1 cellular context compared by ENCODE assay signal in the genomic region with DNA sequence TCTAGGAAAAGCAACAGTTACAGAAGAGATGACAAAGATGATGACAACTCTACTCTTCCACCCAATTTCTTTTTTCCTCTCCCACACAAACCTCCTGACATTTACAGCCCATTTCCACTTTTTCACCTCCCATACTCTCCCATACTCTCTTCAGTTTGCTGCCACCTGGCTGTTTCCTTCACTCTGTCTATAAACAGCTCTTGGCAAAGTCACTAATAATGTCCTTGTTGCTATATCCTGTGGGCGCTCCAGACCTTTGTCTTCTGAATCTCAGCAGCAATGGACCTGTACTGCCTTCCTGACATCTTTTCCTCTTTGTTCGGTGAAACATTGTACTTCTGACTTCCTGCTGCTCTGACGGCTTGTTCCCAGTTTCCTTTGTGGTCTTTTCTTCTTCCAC.
TF ChIP-seq lines count a peak whose summit lies in the region.

No MANE protein-coding gene starts in this region.

TF ChIP-seq in GM12878, 131 proteins besides CTCF, POLR2A, EP300 and RAD21:
- TF ChIP-seq, protein P1, sequence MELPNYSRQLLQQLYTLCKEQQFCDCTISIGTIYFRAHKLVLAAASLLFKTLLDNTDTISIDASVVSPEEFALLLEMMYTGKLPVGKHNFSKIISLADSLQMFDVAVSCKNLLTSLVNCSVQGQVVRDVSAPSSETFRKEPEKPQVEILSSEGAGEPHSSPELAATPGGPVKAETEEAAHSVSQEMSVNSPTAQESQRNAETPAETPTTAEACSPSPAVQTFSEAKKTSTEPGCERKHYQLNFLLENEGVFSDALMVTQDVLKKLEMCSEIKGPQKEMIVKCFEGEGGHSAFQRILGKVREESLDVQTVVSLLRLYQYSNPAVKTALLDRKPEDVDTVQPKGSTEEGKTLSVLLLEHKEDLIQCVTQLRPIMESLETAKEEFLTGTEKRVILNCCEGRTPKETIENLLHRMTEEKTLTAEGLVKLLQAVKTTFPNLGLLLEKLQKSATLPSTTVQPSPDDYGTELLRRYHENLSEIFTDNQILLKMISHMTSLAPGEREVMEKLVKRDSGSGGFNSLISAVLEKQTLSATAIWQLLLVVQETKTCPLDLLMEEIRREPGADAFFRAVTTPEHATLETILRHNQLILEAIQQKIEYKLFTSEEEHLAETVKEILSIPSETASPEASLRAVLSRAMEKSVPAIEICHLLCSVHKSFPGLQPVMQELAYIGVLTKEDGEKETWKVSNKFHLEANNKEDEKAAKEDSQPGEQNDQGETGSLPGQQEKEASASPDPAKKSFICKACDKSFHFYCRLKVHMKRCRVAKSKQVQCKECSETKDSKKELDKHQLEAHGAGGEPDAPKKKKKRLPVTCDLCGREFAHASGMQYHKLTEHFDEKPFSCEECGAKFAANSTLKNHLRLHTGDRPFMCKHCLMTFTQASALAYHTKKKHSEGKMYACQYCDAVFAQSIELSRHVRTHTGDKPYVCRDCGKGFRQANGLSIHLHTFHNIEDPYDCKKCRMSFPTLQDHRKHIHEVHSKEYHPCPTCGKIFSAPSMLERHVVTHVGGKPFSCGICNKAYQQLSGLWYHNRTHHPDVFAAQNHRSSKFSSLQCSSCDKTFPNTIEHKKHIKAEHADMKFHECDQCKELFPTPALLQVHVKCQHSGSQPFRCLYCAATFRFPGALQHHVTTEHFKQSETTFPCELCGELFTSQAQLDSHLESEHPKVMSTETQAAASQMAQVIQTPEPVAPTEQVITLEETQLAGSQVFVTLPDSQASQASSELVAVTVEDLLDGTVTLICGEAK (IDR thresholded peaks at IDR 0.05; ENCODE audit: borderline replicate concordance), result no peak
- TF ChIP-seq SMARCA5 (IDR thresholded peaks at IDR 0.05), result no peak
TF ChIP-seq in GM12878: peak in this region for 0.
